ENCODE assay signal across 9 cellular contexts in genomic region chr14:79295385-79295784, GRCh38.
"Had no signal": no experiment of that assay in that cellular context is flagged by ENCODE, and none has a peak within 500 bp of the region (broad histone marks: within the 10 kb centered on the region; RNA-seq: fewer than 3 reads in every experiment).

No MANE protein-coding gene starts in this region.

- H3K36me3 ChIP-seq: HAP-1 had no signal

- H3K4me1 ChIP-seq: HAP-1 had no signal

- H3K9me3 ChIP-seq: HAP-1 had no signal

- H3K4me3 ChIP-seq: GM23248, HAP-1 had no signal

- DNase-seq: GM23248, GOT3, H7, HFFc6, KBM-7 had no signal

- H3K27ac ChIP-seq: GM23248, HL-60 had no signal

- ATAC-seq: HCT116, HepG2 had no signal
